ENCODE assay signal across 27 cellular contexts in the genomic region with DNA sequence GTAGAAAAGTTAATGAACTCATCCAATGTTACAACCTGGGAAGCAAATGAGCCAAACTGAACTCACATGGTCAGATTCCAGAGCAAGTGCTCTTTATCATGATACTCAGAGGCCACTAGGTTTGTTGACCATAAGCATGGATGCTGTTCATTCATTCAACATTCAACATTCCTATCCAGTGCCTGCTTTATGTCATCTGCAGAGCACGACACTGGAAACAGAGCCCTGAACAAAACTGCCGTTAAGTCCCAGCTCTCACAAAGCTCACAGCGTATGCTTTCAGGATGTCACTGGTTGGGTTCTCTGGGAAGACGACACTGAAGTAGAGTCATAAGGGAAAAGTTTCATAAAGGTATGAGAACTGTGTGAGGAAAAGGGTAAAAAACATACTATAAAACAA.
"Had no signal": no experiment of that assay in that cellular context is flagged by ENCODE, and none has a peak within 500 bp of the region (broad histone marks: within the 10 kb centered on the region; RNA-seq: fewer than 3 reads in every experiment).

No MANE protein-coding gene starts in this region.

- DNase-seq: colonic mucosa; effector CD8-positive, alpha-beta T cell; endodermal cell; foreskin keratinocyte; glutamatergic neuron; hypothalamus; immature natural killer cell; left ventricle myocardium superior; lower lobe of right lung; mucosa of descending colon; naive thymus-derived CD4-positive, alpha-beta T cell; right lobe of liver; stimulated activated CD4-positive, alpha-beta T cell treated with anti-CD3 and anti-CD28 coated beads, Interleukin-2, amount 100 ng/mL, for 24 hours; stimulated activated CD4-positive, alpha-beta T cell treated with anti-CD3 and anti-CD28 coated beads, Interleukin-4, amount 100 ng/mL, for 24 hours; stimulated activated naive CD4-positive, alpha-beta T cell treated with Interleukin-2 at 50 U/mL for 16 hours; substantia nigra; testis; tibial artery; upper lobe of left lung had no signal

- H3K9me3 Mint-ChIP-seq: dendritic cell treated with granulocyte-macrophage colony-stimulating factor and Interleukin-4, amounts not matched to agents 40 ng/mL and 50 ng/mL, for 4 days had no signal

- H3K4me1 ChIP-seq: colonic mucosa, lower lobe of right lung, neural progenitor cell, parathyroid adenoma, right lobe of liver, testis, tibial artery, upper lobe of left lung had no signal

- H3K36me3 Mint-ChIP-seq: immature natural killer cell; naive thymus-derived CD4-positive, alpha-beta T cell; stimulated activated effector memory CD8-positive, alpha-beta T cell treated with anti-CD3 and anti-CD28 coated beads, Interleukin-12 subunit alpha, Interleukin-12 subunit beta, amount 100 ng/mL, for 72 hours had no signal

- H3K4me3 ChIP-seq: colonic mucosa, lower lobe of right lung, mucosa of descending colon, neural progenitor cell, right lobe of liver, testis, tibial artery, upper lobe of left lung had no signal

- H2AFZ ChIP-seq: neural progenitor cell, parathyroid adenoma had no signal

- H3K4me3 Mint-ChIP-seq: dendritic cell treated with granulocyte-macrophage colony-stimulating factor and Interleukin-4, amounts not matched to agents 40 ng/mL and 50 ng/mL, for 4 days; endodermal cell; immature natural killer cell; naive thymus-derived CD4-positive, alpha-beta T cell; nephron; neural progenitor cell; stimulated activated effector memory CD8-positive, alpha-beta T cell treated with anti-CD3 and anti-CD28 coated beads, Interleukin-12 subunit alpha, Interleukin-12 subunit beta, amount 100 ng/mL, for 72 hours had no signal

- H3K36me3 ChIP-seq: colonic mucosa, lower lobe of right lung, neural progenitor cell, right lobe of liver, tibial artery, upper lobe of left lung had no signal

- ATAC-seq: esophagus mucosa; foreskin keratinocyte; left ventricle myocardium superior; lower lobe of right lung; mucosa of descending colon; naive thymus-derived CD4-positive, alpha-beta T cell; right lobe of liver; stimulated activated effector memory CD8-positive, alpha-beta T cell treated with anti-CD3 and anti-CD28 coated beads, Interleukin-12 subunit alpha, Interleukin-12 subunit beta, amount 100 ng/mL, for 72 hours had no signal

- H3K4me2 ChIP-seq: neural progenitor cell had no signal

- H3K9ac ChIP-seq: neural progenitor cell, parathyroid adenoma had no signal

- H3K4me1 Mint-ChIP-seq: immature natural killer cell; naive thymus-derived CD4-positive, alpha-beta T cell; nephron; neural progenitor cell; stimulated activated effector memory CD8-positive, alpha-beta T cell treated with anti-CD3 and anti-CD28 coated beads, Interleukin-12 subunit alpha, Interleukin-12 subunit beta, amount 100 ng/mL, for 72 hours had no signal

- H3K27me3 ChIP-seq: colonic mucosa, foreskin keratinocyte, neural progenitor cell, right lobe of liver, testis, tibial artery, upper lobe of left lung had no signal

- H3K27me3 Mint-ChIP-seq: dendritic cell treated with granulocyte-macrophage colony-stimulating factor and Interleukin-4, amounts not matched to agents 40 ng/mL and 50 ng/mL, for 4 days; progenitor cell of endocrine pancreas had no signal

- H3K27ac ChIP-seq: colonic mucosa, epithelial cell of prostate, foreskin keratinocyte, lower lobe of right lung, neural progenitor cell, parathyroid adenoma, right lobe of liver, testis, tibial artery, upper lobe of left lung had no signal

- H3K27ac Mint-ChIP-seq: dendritic cell treated with granulocyte-macrophage colony-stimulating factor and Interleukin-4, amounts not matched to agents 40 ng/mL and 50 ng/mL, for 4 days; endodermal cell; immature natural killer cell; naive thymus-derived CD4-positive, alpha-beta T cell; nephron; neural progenitor cell; progenitor cell of endocrine pancreas; stimulated activated effector memory CD8-positive, alpha-beta T cell treated with anti-CD3 and anti-CD28 coated beads, Interleukin-12 subunit alpha, Interleukin-12 subunit beta, amount 100 ng/mL, for 72 hours had no signal

- H3K9me3 ChIP-seq: colonic mucosa, lower lobe of right lung, mucosa of descending colon, right lobe of liver, testis had no signal

- H3K79me2 ChIP-seq: parathyroid adenoma had no signal
